1 cellular context compared by ENCODE assay signal in the genomic region with DNA sequence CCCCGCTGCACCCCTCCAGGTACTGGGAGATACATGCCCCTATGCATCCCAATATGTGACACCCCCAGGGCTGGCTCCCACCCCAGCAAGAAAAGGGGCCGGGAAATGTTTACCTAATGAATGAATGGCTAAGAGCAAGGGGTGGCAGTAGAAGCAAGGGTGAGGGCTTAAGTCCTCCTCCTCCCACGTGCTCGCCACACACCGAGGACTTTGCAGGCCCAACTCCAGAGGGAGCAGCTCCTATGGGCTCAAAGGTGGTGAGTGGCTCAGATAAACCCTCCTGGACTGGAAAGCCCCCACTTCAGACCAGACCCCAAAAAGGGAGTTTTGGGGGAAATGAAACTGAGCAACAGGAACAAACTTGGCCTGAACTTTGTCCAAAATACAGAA.
TF ChIP-seq lines count a peak whose summit lies in the region.

No MANE protein-coding gene starts in this region.

TF ChIP-seq in GM12878, 131 proteins besides CTCF, POLR2A, EP300 and RAD21 (continued from another document and continues in another):
- TF ChIP-seq, protein P1, sequence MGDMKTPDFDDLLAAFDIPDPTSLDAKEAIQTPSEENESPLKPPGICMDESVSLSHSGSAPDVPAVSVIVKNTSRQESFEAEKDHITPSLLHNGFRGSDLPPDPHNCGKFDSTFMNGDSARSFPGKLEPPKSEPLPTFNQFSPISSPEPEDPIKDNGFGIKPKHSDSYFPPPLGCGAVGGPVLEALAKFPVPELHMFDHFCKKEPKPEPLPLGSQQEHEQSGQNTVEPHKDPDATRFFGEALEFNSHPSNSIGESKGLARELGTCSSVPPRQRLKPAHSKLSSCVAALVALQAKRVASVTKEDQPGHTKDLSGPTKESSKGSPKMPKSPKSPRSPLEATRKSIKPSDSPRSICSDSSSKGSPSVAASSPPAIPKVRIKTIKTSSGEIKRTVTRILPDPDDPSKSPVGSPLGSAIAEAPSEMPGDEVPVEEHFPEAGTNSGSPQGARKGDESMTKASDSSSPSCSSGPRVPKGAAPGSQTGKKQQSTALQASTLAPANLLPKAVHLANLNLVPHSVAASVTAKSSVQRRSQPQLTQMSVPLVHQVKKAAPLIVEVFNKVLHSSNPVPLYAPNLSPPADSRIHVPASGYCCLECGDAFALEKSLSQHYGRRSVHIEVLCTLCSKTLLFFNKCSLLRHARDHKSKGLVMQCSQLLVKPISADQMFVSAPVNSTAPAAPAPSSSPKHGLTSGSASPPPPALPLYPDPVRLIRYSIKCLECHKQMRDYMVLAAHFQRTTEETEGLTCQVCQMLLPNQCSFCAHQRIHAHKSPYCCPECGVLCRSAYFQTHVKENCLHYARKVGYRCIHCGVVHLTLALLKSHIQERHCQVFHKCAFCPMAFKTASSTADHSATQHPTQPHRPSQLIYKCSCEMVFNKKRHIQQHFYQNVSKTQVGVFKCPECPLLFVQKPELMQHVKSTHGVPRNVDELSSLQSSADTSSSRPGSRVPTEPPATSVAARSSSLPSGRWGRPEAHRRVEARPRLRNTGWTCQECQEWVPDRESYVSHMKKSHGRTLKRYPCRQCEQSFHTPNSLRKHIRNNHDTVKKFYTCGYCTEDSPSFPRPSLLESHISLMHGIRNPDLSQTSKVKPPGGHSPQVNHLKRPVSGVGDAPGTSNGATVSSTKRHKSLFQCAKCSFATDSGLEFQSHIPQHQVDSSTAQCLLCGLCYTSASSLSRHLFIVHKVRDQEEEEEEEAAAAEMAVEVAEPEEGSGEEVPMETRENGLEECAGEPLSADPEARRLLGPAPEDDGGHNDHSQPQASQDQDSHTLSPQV (IDR thresholded peaks at IDR 0.05) = 0 out of 2 replicates have a peak, but pooled peaks have one; percentile 25
- TF ChIP-seq CBFB (IDR thresholded peaks at IDR 0.05; ENCODE audit: low read depth) (no peak), FOS (IDR thresholded peaks at IDR 0.05; ENCODE audit: borderline replicate concordance, extremely low read depth, insufficient read length) (no peak), HCFC1 (IDR thresholded peaks at IDR 0.05; ENCODE audit: low read length) (no peak), MYC (IDR thresholded peaks at IDR 0.05; ENCODE audit: insufficient read depth, insufficient read length, insufficient replicate concordance, low read length, severe bottlenecking) (no peak), HDAC2 (IDR thresholded peaks at IDR 0.05) (no peak), MEF2B (IDR thresholded peaks at IDR 0.05; ENCODE audit: partially characterized antibody, poor library complexity, severe bottlenecking) (peak; percentile 51), RBBP5 (conservative IDR thresholded peaks at IDR 0.05) (no peak), MTA3 (IDR thresholded peaks at IDR 0.05; ENCODE audit: borderline replicate concordance, low read length) (0 out of 2 replicates have a peak, but pooled peaks have one; percentile 37), KDM1A (IDR thresholded peaks at IDR 0.05; ENCODE audit: borderline replicate concordance) (no peak), SRF (IDR thresholded peaks at IDR 0.05; ENCODE audit: low read depth in 2 of 2, low read length in 2 of 2) (no peak), FOXK2 (IDR thresholded peaks at IDR 0.05) (no peak), IRF4 (IDR thresholded peaks at IDR 0.05; ENCODE audit: low read depth, low read length) (no peak), TCF7 (IDR thresholded peaks at IDR 0.05; ENCODE audit: borderline replicate concordance) (no peak), HDGF (IDR thresholded peaks at IDR 0.05) (no peak)
- TF ChIP-seq, protein P2, sequence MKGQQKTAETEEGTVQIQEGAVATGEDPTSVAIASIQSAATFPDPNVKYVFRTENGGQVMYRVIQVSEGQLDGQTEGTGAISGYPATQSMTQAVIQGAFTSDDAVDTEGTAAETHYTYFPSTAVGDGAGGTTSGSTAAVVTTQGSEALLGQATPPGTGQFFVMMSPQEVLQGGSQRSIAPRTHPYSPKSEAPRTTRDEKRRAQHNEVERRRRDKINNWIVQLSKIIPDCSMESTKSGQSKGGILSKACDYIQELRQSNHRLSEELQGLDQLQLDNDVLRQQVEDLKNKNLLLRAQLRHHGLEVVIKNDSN (IDR thresholded peaks at IDR 0.05; ENCODE audit: borderline replicate concordance, extremely low read length, insufficient read depth, low read depth, low read length) = no peak
- TF ChIP-seq, protein P3, sequence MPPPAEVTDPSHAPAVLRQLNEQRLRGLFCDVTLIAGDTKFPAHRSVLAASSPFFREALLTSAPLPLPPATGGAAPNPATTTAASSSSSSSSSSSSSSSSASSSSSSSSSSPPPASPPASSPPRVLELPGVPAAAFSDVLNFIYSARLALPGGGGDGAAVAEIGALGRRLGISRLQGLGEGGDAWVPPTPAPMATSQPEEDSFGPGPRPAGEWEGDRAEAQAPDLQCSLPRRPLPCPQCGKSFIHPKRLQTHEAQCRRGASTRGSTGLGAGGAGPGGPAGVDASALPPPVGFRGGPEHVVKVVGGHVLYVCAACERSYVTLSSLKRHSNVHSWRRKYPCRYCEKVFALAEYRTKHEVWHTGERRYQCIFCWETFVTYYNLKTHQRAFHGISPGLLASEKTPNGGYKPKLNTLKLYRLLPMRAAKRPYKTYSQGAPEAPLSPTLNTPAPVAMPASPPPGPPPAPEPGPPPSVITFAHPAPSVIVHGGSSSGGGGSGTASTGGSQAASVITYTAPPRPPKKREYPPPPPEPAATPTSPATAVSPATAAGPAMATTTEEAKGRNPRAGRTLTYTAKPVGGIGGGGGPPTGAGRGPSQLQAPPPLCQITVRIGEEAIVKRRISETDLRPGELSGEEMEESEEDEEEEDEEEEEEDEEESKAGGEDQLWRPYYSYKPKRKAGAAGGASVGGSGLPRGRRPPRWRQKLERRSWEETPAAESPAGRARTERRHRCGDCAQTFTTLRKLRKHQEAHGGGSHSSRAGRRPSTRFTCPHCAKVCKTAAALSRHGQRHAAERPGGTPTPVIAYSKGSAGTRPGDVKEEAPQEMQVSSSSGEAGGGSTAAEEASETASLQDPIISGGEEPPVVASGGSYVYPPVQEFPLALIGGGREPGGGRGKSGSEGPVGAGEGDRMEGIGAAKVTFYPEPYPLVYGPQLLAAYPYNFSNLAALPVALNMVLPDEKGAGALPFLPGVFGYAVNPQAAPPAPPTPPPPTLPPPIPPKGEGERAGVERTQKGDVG (CRISPR knock-in tag; IDR thresholded peaks at IDR 0.05) = no peak
- TF ChIP-seq, protein P4, sequence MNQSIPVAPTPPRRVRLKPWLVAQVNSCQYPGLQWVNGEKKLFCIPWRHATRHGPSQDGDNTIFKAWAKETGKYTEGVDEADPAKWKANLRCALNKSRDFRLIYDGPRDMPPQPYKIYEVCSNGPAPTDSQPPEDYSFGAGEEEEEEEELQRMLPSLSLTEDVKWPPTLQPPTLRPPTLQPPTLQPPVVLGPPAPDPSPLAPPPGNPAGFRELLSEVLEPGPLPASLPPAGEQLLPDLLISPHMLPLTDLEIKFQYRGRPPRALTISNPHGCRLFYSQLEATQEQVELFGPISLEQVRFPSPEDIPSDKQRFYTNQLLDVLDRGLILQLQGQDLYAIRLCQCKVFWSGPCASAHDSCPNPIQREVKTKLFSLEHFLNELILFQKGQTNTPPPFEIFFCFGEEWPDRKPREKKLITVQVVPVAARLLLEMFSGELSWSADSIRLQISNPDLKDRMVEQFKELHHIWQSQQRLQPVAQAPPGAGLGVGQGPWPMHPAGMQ (IDR thresholded peaks at IDR 0.05; ENCODE audit: borderline replicate concordance) = no peak
- TF ChIP-seq, protein P5, sequence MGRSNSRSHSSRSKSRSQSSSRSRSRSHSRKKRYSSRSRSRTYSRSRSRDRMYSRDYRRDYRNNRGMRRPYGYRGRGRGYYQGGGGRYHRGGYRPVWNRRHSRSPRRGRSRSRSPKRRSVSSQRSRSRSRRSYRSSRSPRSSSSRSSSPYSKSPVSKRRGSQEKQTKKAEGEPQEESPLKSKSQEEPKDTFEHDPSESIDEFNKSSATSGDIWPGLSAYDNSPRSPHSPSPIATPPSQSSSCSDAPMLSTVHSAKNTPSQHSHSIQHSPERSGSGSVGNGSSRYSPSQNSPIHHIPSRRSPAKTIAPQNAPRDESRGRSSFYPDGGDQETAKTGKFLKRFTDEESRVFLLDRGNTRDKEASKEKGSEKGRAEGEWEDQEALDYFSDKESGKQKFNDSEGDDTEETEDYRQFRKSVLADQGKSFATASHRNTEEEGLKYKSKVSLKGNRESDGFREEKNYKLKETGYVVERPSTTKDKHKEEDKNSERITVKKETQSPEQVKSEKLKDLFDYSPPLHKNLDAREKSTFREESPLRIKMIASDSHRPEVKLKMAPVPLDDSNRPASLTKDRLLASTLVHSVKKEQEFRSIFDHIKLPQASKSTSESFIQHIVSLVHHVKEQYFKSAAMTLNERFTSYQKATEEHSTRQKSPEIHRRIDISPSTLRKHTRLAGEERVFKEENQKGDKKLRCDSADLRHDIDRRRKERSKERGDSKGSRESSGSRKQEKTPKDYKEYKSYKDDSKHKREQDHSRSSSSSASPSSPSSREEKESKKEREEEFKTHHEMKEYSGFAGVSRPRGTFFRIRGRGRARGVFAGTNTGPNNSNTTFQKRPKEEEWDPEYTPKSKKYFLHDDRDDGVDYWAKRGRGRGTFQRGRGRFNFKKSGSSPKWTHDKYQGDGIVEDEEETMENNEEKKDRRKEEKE (IDR thresholded peaks at IDR 0.05) = no peak
- TF ChIP-seq, protein P6, sequence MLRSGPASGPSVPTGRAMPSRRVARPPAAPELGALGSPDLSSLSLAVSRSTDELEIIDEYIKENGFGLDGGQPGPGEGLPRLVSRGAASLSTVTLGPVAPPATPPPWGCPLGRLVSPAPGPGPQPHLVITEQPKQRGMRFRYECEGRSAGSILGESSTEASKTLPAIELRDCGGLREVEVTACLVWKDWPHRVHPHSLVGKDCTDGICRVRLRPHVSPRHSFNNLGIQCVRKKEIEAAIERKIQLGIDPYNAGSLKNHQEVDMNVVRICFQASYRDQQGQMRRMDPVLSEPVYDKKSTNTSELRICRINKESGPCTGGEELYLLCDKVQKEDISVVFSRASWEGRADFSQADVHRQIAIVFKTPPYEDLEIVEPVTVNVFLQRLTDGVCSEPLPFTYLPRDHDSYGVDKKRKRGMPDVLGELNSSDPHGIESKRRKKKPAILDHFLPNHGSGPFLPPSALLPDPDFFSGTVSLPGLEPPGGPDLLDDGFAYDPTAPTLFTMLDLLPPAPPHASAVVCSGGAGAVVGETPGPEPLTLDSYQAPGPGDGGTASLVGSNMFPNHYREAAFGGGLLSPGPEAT (IDR thresholded peaks at IDR 0.05; ENCODE audit: low read depth) = peak; percentile 90
- TF ChIP-seq, protein P7, sequence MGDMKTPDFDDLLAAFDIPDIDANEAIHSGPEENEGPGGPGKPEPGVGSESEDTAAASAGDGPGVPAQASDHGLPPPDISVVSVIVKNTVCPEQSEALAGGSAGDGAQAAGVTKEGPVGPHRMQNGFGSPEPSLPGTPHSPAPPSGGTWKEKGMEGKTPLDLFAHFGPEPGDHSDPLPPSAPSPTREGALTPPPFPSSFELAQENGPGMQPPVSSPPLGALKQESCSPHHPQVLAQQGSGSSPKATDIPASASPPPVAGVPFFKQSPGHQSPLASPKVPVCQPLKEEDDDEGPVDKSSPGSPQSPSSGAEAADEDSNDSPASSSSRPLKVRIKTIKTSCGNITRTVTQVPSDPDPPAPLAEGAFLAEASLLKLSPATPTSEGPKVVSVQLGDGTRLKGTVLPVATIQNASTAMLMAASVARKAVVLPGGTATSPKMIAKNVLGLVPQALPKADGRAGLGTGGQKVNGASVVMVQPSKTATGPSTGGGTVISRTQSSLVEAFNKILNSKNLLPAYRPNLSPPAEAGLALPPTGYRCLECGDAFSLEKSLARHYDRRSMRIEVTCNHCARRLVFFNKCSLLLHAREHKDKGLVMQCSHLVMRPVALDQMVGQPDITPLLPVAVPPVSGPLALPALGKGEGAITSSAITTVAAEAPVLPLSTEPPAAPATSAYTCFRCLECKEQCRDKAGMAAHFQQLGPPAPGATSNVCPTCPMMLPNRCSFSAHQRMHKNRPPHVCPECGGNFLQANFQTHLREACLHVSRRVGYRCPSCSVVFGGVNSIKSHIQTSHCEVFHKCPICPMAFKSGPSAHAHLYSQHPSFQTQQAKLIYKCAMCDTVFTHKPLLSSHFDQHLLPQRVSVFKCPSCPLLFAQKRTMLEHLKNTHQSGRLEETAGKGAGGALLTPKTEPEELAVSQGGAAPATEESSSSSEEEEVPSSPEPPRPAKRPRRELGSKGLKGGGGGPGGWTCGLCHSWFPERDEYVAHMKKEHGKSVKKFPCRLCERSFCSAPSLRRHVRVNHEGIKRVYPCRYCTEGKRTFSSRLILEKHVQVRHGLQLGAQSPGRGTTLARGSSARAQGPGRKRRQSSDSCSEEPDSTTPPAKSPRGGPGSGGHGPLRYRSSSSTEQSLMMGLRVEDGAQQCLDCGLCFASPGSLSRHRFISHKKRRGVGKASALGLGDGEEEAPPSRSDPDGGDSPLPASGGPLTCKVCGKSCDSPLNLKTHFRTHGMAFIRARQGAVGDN (IDR thresholded peaks at IDR 0.05) = peak; percentile 97
- TF ChIP-seq, protein P8, sequence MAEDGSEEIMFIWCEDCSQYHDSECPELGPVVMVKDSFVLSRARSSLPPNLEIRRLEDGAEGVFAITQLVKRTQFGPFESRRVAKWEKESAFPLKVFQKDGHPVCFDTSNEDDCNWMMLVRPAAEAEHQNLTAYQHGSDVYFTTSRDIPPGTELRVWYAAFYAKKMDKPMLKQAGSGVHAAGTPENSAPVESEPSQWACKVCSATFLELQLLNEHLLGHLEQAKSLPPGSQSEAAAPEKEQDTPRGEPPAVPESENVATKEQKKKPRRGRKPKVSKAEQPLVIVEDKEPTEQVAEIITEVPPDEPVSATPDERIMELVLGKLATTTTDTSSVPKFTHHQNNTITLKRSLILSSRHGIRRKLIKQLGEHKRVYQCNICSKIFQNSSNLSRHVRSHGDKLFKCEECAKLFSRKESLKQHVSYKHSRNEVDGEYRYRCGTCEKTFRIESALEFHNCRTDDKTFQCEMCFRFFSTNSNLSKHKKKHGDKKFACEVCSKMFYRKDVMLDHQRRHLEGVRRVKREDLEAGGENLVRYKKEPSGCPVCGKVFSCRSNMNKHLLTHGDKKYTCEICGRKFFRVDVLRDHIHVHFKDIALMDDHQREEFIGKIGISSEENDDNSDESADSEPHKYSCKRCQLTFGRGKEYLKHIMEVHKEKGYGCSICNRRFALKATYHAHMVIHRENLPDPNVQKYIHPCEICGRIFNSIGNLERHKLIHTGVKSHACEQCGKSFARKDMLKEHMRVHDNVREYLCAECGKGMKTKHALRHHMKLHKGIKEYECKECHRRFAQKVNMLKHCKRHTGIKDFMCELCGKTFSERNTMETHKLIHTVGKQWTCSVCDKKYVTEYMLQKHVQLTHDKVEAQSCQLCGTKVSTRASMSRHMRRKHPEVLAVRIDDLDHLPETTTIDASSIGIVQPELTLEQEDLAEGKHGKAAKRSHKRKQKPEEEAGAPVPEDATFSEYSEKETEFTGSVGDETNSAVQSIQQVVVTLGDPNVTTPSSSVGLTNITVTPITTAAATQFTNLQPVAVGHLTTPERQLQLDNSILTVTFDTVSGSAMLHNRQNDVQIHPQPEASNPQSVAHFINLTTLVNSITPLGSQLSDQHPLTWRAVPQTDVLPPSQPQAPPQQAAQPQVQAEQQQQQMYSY (CRISPR knock-in tag; IDR thresholded peaks at IDR 0.05) = no peak
